ENCODE assay signal across 8 cellular contexts in genomic region chr3:114624047-114624445, GRCh38.
DNase-seq lines count a peak whose midpoint lies in the region; ATAC-seq and TF ChIP-seq lines count a peak whose summit lies in the region.

No MANE protein-coding gene starts in this region.

- H3K27ac Mint-ChIP-seq in activated CD4-positive, alpha-beta memory T cell treated with anti-CD3 and anti-CD28 coated beads for 36 hours: no peak overlapping the region
- no peak overlapping the region for H3K27ac Mint-ChIP-seq in WTC11

- intact Hi-C loops in thyroid gland (cut with DNase I): no loop called here
- intact Hi-C loops in activated CD4-positive, alpha-beta memory T cell treated with anti-CD3 and anti-CD28 coated beads for 36 hours (cut with micrococcal nuclease): no loop called here

- H3K36me3 Mint-ChIP-seq in activated CD4-positive, alpha-beta memory T cell treated with anti-CD3 and anti-CD28 coated beads for 36 hours: peaks cover 11% of the 10 kb centered on the region
- no peaks in the 10 kb centered on the region for H3K36me3 Mint-ChIP-seq in WTC11

- H3K36me3 ChIP-seq in thyroid gland: no peaks in the 10 kb centered on the region

- TF ChIP-seq CTCF in thyroid gland (IDR thresholded peaks at IDR 0.05) (peak in 1 of 6 experiments; percentile 2), WTC11 (IDR thresholded peaks at IDR 0.05) (no peak)

- no peaks in the 10 kb centered on the region for H3K9me3 ChIP-seq in thyroid gland

- ATAC-seq in WTC11: no peak
- ATAC-seq in HG02884 (IDR thresholded peaks at IDR 0.05; ENCODE audit: unreplicated experiment): no peak

- no peaks in the 10 kb centered on the region for H3K9me3 Mint-ChIP-seq in activated CD4-positive, alpha-beta memory T cell treated with anti-CD3 and anti-CD28 coated beads for 36 hours
- no peaks in the 10 kb centered on the region for H3K9me3 Mint-ChIP-seq in WTC11

- DNase-seq in HT-29 (ENCODE audit: low spot score): peak; percentile 22
- peak; percentile 55 to 76 for DNase-seq in dermis microvascular lymphatic vessel endothelial cell (ENCODE audit: low read depth in 2 of 2)
- peak; percentile 78 to 79 for DNase-seq in lung microvascular endothelial cell (ENCODE audit: low read depth in 2 of 2)
- DNase-seq in thyroid gland: peak; percentile 77 to 81
- DNase-seq in activated CD4-positive, alpha-beta memory T cell treated with anti-CD3 and anti-CD28 coated beads for 36 hours: no peak
- DNase-seq in WTC11 (ENCODE audit: low spot score): no peak
- no peak for DNase-seq in NCI-H1436 treated with DMSO at 0.1 percent for 48 hours (lab: John Stamatoyannopoulos, UW)

- H3K27me3 Mint-ChIP-seq in activated CD4-positive, alpha-beta memory T cell treated with anti-CD3 and anti-CD28 coated beads for 36 hours: no peaks in the 10 kb centered on the region
- no peaks in the 10 kb centered on the region for H3K27me3 Mint-ChIP-seq in WTC11 (ENCODE audit: low read depth)

- WGBS in thyroid gland, 2 donors: 16 to 27% methylated on average over 6 of the region's 6 CpGs

- CTCF ChIA-PET in activated CD4-positive, alpha-beta memory T cell treated with anti-CD3 and anti-CD28 coated beads for 36 hours (lab: Charles Lee): no interaction called here
- CTCF ChIA-PET in WTC11 (lab: Charles Lee): no interaction called here

- H3K27me3 ChIP-seq in thyroid gland: no peaks in the 10 kb centered on the region

- peak overlapping the region in 1 of 3 donors; percentile 27 for H3K4me3 ChIP-seq in thyroid gland (replicated peaks in 1 of 3)

- peak in 1 of 2 donors; percentile 57 for TF ChIP-seq POLR2A in thyroid gland (IDR thresholded peaks at IDR 0.05)

- H3K4me1 Mint-ChIP-seq in activated CD4-positive, alpha-beta memory T cell treated with anti-CD3 and anti-CD28 coated beads for 36 hours (ENCODE audit: low read depth): peaks cover 2% of the 10 kb centered on the region
- peaks cover 21% of the 10 kb centered on the region for H3K4me1 Mint-ChIP-seq in WTC11

- peak overlapping the region; percentile 94 to 99 (median 98) for H3K27ac ChIP-seq in thyroid gland

- peaks cover 34 to 51% of the 10 kb centered on the region in 2 donors for H3K4me1 ChIP-seq in thyroid gland

- POLR2A ChIA-PET in activated CD4-positive, alpha-beta memory T cell treated with anti-CD3 and anti-CD28 coated beads for 36 hours (lab: Charles Lee): no interaction called here
- POLR2A ChIA-PET in WTC11 (lab: Charles Lee): no interaction called here

- H3K4me3 Mint-ChIP-seq in activated CD4-positive, alpha-beta memory T cell treated with anti-CD3 and anti-CD28 coated beads for 36 hours: no peak overlapping the region
- H3K4me3 Mint-ChIP-seq in WTC11: no peak overlapping the region

TF ChIP-seq in WTC11, 78 proteins besides CTCF, POLR2A, EP300 and RAD21:
- TF ChIP-seq ZNF121 (CRISPR knock-in tag; IDR thresholded peaks at IDR 0.05) (no peak), CDX4 (CRISPR knock-in tag; IDR thresholded peaks at IDR 0.05; ENCODE audit: borderline replicate concordance) (no peak), HMGA2 (CRISPR knock-in tag; IDR thresholded peaks at IDR 0.05) (no peak), ZNF416 (CRISPR knock-in tag; IDR thresholded peaks at IDR 0.05) (no peak), TEAD1 (CRISPR knock-in tag; IDR thresholded peaks at IDR 0.05) (no peak)
- TF ChIP-seq, protein P1, sequence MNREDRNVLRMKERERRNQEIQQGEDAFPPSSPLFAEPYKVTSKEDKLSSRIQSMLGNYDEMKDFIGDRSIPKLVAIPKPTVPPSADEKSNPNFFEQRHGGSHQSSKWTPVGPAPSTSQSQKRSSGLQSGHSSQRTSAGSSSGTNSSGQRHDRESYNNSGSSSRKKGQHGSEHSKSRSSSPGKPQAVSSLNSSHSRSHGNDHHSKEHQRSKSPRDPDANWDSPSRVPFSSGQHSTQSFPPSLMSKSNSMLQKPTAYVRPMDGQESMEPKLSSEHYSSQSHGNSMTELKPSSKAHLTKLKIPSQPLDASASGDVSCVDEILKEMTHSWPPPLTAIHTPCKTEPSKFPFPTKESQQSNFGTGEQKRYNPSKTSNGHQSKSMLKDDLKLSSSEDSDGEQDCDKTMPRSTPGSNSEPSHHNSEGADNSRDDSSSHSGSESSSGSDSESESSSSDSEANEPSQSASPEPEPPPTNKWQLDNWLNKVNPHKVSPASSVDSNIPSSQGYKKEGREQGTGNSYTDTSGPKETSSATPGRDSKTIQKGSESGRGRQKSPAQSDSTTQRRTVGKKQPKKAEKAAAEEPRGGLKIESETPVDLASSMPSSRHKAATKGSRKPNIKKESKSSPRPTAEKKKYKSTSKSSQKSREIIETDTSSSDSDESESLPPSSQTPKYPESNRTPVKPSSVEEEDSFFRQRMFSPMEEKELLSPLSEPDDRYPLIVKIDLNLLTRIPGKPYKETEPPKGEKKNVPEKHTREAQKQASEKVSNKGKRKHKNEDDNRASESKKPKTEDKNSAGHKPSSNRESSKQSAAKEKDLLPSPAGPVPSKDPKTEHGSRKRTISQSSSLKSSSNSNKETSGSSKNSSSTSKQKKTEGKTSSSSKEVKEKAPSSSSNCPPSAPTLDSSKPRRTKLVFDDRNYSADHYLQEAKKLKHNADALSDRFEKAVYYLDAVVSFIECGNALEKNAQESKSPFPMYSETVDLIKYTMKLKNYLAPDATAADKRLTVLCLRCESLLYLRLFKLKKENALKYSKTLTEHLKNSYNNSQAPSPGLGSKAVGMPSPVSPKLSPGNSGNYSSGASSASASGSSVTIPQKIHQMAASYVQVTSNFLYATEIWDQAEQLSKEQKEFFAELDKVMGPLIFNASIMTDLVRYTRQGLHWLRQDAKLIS (CRISPR knock-in tag; IDR thresholded peaks at IDR 0.05; ENCODE audit: borderline replicate concordance): no peak
- TF ChIP-seq, protein P2, sequence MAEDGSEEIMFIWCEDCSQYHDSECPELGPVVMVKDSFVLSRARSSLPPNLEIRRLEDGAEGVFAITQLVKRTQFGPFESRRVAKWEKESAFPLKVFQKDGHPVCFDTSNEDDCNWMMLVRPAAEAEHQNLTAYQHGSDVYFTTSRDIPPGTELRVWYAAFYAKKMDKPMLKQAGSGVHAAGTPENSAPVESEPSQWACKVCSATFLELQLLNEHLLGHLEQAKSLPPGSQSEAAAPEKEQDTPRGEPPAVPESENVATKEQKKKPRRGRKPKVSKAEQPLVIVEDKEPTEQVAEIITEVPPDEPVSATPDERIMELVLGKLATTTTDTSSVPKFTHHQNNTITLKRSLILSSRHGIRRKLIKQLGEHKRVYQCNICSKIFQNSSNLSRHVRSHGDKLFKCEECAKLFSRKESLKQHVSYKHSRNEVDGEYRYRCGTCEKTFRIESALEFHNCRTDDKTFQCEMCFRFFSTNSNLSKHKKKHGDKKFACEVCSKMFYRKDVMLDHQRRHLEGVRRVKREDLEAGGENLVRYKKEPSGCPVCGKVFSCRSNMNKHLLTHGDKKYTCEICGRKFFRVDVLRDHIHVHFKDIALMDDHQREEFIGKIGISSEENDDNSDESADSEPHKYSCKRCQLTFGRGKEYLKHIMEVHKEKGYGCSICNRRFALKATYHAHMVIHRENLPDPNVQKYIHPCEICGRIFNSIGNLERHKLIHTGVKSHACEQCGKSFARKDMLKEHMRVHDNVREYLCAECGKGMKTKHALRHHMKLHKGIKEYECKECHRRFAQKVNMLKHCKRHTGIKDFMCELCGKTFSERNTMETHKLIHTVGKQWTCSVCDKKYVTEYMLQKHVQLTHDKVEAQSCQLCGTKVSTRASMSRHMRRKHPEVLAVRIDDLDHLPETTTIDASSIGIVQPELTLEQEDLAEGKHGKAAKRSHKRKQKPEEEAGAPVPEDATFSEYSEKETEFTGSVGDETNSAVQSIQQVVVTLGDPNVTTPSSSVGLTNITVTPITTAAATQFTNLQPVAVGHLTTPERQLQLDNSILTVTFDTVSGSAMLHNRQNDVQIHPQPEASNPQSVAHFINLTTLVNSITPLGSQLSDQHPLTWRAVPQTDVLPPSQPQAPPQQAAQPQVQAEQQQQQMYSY (CRISPR knock-in tag; IDR thresholded peaks at IDR 0.05): no peak

Comparison
In these comparisons a context has a peak if more than half of its experiments do, and no peak if none do; other contexts are left out.
1. DNase-seq: peak in HT-29 (single experiment), dermis microvascular lymphatic vessel endothelial cell (2 of 2), lung microvascular endothelial cell (2 of 2) and thyroid gland (2 of 2); none in activated CD4-positive, alpha-beta memory T cell treated with anti-CD3 and anti-CD28 coated beads for 36 hours (single experiment), WTC11 (single experiment) and NCI-H1436 treated with DMSO at 0.1 percent for 48 hours (single experiment).